8 cellular contexts compared by ENCODE assay signal in genomic region chr1:223726380-223727001, GRCh38. TPM values are rescaled to one million over a fixed set of nuclear protein-coding genes. Genes with fewer than 3 reads are reported as not detected.
DNase-seq lines count a peak whose midpoint lies in the region; ATAC-seq and TF ChIP-seq lines count a peak whose summit lies in the region.

No MANE protein-coding gene starts in this region.

- peaks cover 15 to 79% (median 44%) of the 10 kb centered on the region in 6 donors for H3K4me1 ChIP-seq in spleen

- intact Hi-C loops in spleen (cut with DNase I; ENCODE audit: low total_unique reads), result no loop called here

- peaks cover 0 to 45% (median 3%) of the 10 kb centered on the region in 6 donors for H3K36me3 ChIP-seq in spleen

- no peaks in the 10 kb centered on the region for H3K9me3 ChIP-seq in spleen

- peak; percentile 82 for DNase-seq in AG08396 (ENCODE audit: low spot score)
- peak; percentile 74 for DNase-seq in GM19240 (ENCODE audit: insufficient read length, low spot score)
- DNase-seq in SW 1271 (lab: John Stamatoyannopoulos, UW), result peak; percentile 55 to 81
- DNase-seq in activated naive CD8-positive, alpha-beta T cell treated with anti-CD3 and anti-CD28 coated beads, Interleukin-2, amount 50 U/mL, for 16 hours (ENCODE audit: low read depth, low spot score), result peak; percentile 87
- DNase-seq in hepatic stellate cell (ENCODE audit: low spot score), result peak; percentile 87
- DNase-seq in spleen, result peak; percentile 86
- no peak for DNase-seq in HuH-7 (ENCODE audit: low spot score)

- 5 to 17% (median 14%) methylated on average over 9 of the region's 9 CpGs for WGBS in spleen, 5 donors

- TF ChIP-seq CTCF in spleen (IDR thresholded peaks at IDR 0.05 in 8 of 11, conservative IDR thresholded peaks at IDR 0.05 in 3 of 11), result no peak

- ATAC-seq in HG03378 (IDR thresholded peaks at IDR 0.05; ENCODE audit: unreplicated experiment), result peak; percentile 91

- peak overlapping the region in 7 of 8 donors; percentile 63 to 80 (median 73) for H3K27ac ChIP-seq in spleen

- no peaks in the 10 kb centered on the region for H3K27me3 ChIP-seq in spleen (replicated peaks in 1 of 7)

- TF ChIP-seq POLR2A in spleen (IDR thresholded peaks at IDR 0.05), result no peak

- H3K4me3 ChIP-seq in spleen, result no peak overlapping the region

RNA-seq across cellular contexts. Expression of gene CAPN2, which starts 14.2 kb away (rescaled TPM):
- 100 to 1,000 TPM in 1 of 7 donors, 10 to 100 TPM in 6; 48.8 to 106 (median 88.8) TPM for total RNA-seq in spleen
- polyA plus RNA-seq in spleen, result 10 to 100 TPM; 20.5 to 50.7 (median 35.7) TPM
